In the genomic region with DNA sequence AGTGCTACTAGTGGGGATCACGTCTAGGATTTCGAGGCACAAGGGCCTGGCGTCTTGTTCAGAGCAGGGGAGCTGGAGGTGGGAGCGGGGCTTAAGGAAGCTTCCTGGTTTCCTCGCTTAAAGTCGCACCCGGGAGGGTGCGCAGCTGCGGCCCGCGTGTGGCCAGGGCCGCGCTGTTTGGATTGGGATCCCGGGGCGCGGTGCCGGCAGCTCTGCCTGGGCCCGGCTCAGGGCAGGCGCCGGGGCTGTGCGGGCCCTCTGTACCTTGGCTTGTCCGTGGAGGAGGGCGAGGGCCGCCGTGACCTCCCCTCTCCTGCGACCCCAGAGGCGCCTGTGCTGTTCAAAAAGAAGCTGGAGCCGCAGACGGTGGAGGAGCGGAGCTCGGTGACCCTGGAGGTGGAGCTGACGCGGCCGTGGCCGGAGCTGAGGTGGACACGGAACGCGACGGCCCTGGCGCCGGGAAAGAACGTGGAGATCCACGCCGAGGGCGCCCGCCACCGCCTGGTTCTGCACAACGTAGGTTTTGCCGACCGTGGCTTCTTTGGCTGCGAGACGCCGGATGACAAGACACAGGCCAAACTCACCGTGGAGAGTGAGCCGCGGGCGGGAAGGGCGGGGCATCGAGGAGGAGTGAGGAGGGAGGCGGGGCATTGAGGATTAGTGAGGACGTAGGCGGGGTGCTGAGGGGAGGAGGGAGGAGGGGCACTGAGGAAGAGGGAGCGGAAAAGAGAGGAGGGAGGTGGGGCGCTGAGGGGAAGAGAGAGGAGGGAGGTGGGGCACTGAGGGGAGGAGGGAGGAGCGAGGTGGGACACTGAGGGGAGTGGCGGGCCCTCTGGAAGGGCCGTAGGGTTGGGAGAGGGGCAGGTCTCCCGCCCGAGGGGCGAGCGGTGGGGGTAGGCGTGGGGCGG, we compare ENCODE assay signal across 8 cellular contexts.
DNase-seq lines count a peak whose midpoint lies in the region; ATAC-seq and TF ChIP-seq lines count a peak whose summit lies in the region.

No MANE protein-coding gene starts in this region.

- POLR2A ChIA-PET in PC-3 (lab: Charles Lee; ENCODE audit: unreplicated experiment), result interaction anchor here (0.6 to 0.7 kb wide), 2 partner anchors 39 to 108 kb away, joined by 3 read pairs; no protein-coding TSS in a partner anchor

- no peaks in the 10 kb centered on the region for H3K9me2 ChIP-seq in PC-3 (replicated peaks; ENCODE audit: low read length)

- H3K27me3 ChIP-seq in PC-3 (ENCODE audit: low read length), result no peaks in the 10 kb centered on the region

- H3K4me3 ChIP-seq in PC-3 (ENCODE audit: low read length), result peak overlapping the region; percentile 73

- H2AFZ ChIP-seq in PC-3 (ENCODE audit: low read length), result peak overlapping the region; percentile 88

- no peaks in the 10 kb centered on the region for H3F3A ChIP-seq in PC-3 (ENCODE audit: low read length, unreplicated experiment)

- TF ChIP-seq CTCF in GM10266 (IDR thresholded peaks at IDR 0.05; ENCODE audit: control insufficient read depth, insufficient read depth, low read depth, missing control alignments) (no peak), PC-3 (conservative IDR thresholded peaks at IDR 0.05; ENCODE audit: low read depth, low read length) (no peak), natural killer cell (IDR thresholded peaks at IDR 0.05) (no peak)

- no peaks in the 10 kb centered on the region for H3K36me3 Mint-ChIP-seq in natural killer cell

- DNase-seq in GM10266 (ENCODE audit: extremely low spot score), result peak; percentile 91
- peak; percentile 89 for DNase-seq in PC-3
- peak; percentile 94 for DNase-seq in activated effector memory CD4-positive, alpha-beta T cell treated with anti-CD3 and anti-CD28 coated beads, Interleukin-2, amount 50 U/mL, for 16 hours
- peak; percentile 53 for DNase-seq in fibroblast of the conjunctiva (ENCODE audit: low read depth)
- peak; percentile 53 for DNase-seq in natural killer cell
- DNase-seq in stimulated activated CD8-positive, alpha-beta memory T cell treated with anti-CD3 and anti-CD28 coated beads, Interleukin-7, amount 100 ng/mL, for 4 hours (ENCODE audit: low read depth in 2 of 2), result peak; percentile 88 to 90

- ATAC-seq in HG03159 (IDR thresholded peaks at IDR 0.05; ENCODE audit: unreplicated experiment) (peak; percentile 76), PC-3 (peak; percentile 90), natural killer cell (peak; percentile 90 to 97 (median 94)), GM19452 (IDR thresholded peaks at IDR 0.05; ENCODE audit: unreplicated experiment) (no peak)

- CTCF ChIA-PET in PC-3 (lab: Charles Lee), result no interaction called here

- H3K79me2 ChIP-seq in PC-3 (ENCODE audit: low read length), result no peaks in the 10 kb centered on the region

- H3K4me2 ChIP-seq in PC-3 (ENCODE audit: low read length), result peak overlapping the region; percentile 93

- no peaks in the 10 kb centered on the region for H4K20me1 ChIP-seq in PC-3 (ENCODE audit: low read length)

- H3K4me1 ChIP-seq in PC-3 (ENCODE audit: insufficient read depth, low read length), result peaks cover 4% of the 10 kb centered on the region; the same call in 1 of the 2 replicates

- no peak overlapping the region for H3K27ac ChIP-seq in PC-3 (ENCODE audit: low read length)

- TSS peak; percentile 61 for BruUV-seq in PC-3 (replicated peaks; lab: Mats Ljungman, UMichigan)

- peak overlapping the region; percentile 66 for H3K9ac ChIP-seq in PC-3 (ENCODE audit: low read length)

- H3K27me3 Mint-ChIP-seq in natural killer cell (ENCODE audit: low read depth in 2 of 2), result no peaks in the 10 kb centered on the region

- H3K27ac Mint-ChIP-seq in natural killer cell, result peak overlapping the region in 1 of 2 donors; percentile 73

- peaks cover 3% of the 10 kb centered on the region; the same call in 1 of the 2 replicates for H3K36me3 ChIP-seq in PC-3 (ENCODE audit: low read depth, low read length)

- peaks cover 0 to 27% of the 10 kb centered on the region in 2 donors for H3K4me1 Mint-ChIP-seq in natural killer cell

- peak overlapping the region; percentile 84 for H3K4me3 Mint-ChIP-seq in natural killer cell

- intact Hi-C loops in PC-3 (cut with micrococcal nuclease), result no loop called here
- intact Hi-C loops in natural killer cell (cut with micrococcal nuclease), result loop anchor here (5.0 kb wide), 1 partner anchor 143 kb away; no protein-coding TSS in a partner anchor

- no peaks in the 10 kb centered on the region for H3K9me3 ChIP-seq in PC-3 (ENCODE audit: low read length)

- H3K9me3 Mint-ChIP-seq in natural killer cell, result no peaks in the 10 kb centered on the region
